In genomic region chr4:184380707-184381106, GRCh38 we compare ENCODE assay signal across 1 cellular context.
TF ChIP-seq lines count a peak whose summit lies in the region.

No MANE protein-coding gene starts in this region.

TF ChIP-seq in IMR-90, 13 proteins besides CTCF, POLR2A, EP300 and RAD21 (continued from another document):
- TF ChIP-seq, protein P1, sequence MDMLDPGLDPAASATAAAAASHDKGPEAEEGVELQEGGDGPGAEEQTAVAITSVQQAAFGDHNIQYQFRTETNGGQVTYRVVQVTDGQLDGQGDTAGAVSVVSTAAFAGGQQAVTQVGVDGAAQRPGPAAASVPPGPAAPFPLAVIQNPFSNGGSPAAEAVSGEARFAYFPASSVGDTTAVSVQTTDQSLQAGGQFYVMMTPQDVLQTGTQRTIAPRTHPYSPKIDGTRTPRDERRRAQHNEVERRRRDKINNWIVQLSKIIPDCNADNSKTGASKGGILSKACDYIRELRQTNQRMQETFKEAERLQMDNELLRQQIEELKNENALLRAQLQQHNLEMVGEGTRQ (IDR thresholded peaks at IDR 0.05; ENCODE audit: low read depth, low read length) = no peak
- no peak for TF ChIP-seq NFE2L2 (IDR thresholded peaks at IDR 0.05; ENCODE audit: low read depth, low read length)
- TF ChIP-seq MAFK (IDR thresholded peaks at IDR 0.05; ENCODE audit: low read depth, low read length) = no peak
- no peak for TF ChIP-seq ELK1 (IDR thresholded peaks at IDR 0.05; ENCODE audit: borderline replicate concordance, low read depth, low read length)
- TF ChIP-seq MAZ (IDR thresholded peaks at IDR 0.05; ENCODE audit: borderline replicate concordance, low read depth, low read length) = no peak
- no peak for TF ChIP-seq RFX5 (IDR thresholded peaks at IDR 0.05; ENCODE audit: low read depth, low read length)
- no peak for TF ChIP-seq FOS (IDR thresholded peaks at IDR 0.05; ENCODE audit: low read depth, low read length)
- no peak for TF ChIP-seq MXI1 (IDR thresholded peaks at IDR 0.05; ENCODE audit: borderline replicate concordance, low read depth, low read length)
- TF ChIP-seq CHD1 (IDR thresholded peaks at IDR 0.05; ENCODE audit: low read depth, low read length) = no peak
- TF ChIP-seq CEBPB (IDR thresholded peaks at IDR 0.05; ENCODE audit: low read depth, low read length) = no peak
- no peak for TF ChIP-seq SMC3 (IDR thresholded peaks at IDR 0.05; ENCODE audit: low read depth, low read length)
- no peak for TF ChIP-seq RCOR1 (IDR thresholded peaks at IDR 0.05; ENCODE audit: insufficient replicate concordance, low read length)
TF ChIP-seq in IMR-90: peak in this region for 0.
